Comparison of ENCODE assay signal across 8 cellular contexts in the genomic region with DNA sequence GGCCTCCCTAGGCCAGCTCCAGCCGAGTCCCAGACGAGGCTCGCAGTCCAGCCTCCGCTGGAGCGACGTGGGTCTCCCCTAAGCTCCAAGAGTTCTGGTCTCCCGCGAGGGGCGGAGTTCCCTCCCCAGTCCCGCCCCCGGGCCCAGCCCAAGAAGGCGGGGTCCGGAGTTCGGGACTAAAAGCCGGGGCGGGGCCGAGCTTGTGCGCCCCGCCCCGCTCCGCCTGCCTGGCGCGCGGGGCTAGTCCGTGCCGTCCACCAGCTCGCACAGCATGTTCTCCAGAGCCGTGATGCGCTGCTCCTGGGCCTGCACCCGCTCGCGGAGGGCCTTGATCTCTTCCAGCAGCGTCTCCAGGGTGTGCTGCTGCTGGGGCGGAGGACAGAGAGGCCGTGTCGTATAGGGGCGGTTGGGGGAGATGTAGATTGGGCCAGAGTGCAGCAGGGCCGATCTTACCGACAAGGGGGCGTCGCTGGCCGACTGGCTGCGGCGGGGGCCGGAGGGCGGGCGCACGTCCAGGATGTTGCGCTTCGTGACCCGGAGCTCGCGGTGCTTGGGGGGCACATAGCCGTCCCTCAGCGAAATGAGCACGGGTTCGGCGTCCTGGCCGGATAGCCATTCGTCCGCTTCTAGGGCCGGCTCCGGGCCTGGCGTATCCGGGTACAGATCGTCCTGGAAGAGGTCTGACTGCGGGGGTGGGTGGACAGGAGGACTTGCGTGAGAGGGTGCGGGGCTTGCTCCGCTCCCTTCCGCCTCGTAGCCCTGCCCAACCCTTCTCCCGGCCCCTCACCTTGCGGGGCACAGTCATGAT. TPM values are rescaled to one million over a fixed set of nuclear protein-coding genes. Genes with fewer than 3 reads are reported as not detected.
DNase-seq lines count a peak whose midpoint lies in the region; ATAC-seq, FAIRE-seq and TF ChIP-seq lines count a peak whose summit lies in the region.

No MANE protein-coding gene starts in this region.

- no peaks in the 10 kb centered on the region for H3K9me3 Mint-ChIP-seq in neural crest cell
- no peaks in the 10 kb centered on the region for H3K9me3 Mint-ChIP-seq in stimulated activated naive CD8-positive, alpha-beta T cell treated with anti-CD3 and anti-CD28 coated beads, Interleukin-15, amount 100 ng/mL, for 72 hours

- peaks cover 65% of the 10 kb centered on the region for H3K27me3 Mint-ChIP-seq in neural crest cell (ENCODE audit: low read depth)
- H3K27me3 Mint-ChIP-seq in stimulated activated naive CD8-positive, alpha-beta T cell treated with anti-CD3 and anti-CD28 coated beads, Interleukin-15, amount 100 ng/mL, for 72 hours, result peaks cover 5% of the 10 kb centered on the region

- peak overlapping the region; percentile 87 for H3K4me3 Mint-ChIP-seq in neural crest cell
- peak overlapping the region; percentile 85 to 93 for H3K4me3 Mint-ChIP-seq in stimulated activated naive CD8-positive, alpha-beta T cell treated with anti-CD3 and anti-CD28 coated beads, Interleukin-15, amount 100 ng/mL, for 72 hours

- H3K27ac Mint-ChIP-seq in neural crest cell (ENCODE audit: unreplicated experiment), result no peak overlapping the region
- peak overlapping the region; percentile 12 to 36 for H3K27ac Mint-ChIP-seq in stimulated activated naive CD8-positive, alpha-beta T cell treated with anti-CD3 and anti-CD28 coated beads, Interleukin-15, amount 100 ng/mL, for 72 hours

- TF ChIP-seq POLR2A in GM12891 (IDR thresholded peaks at IDR 0.05; ENCODE audit: low read depth, low read length), result no peak

- peaks cover 4% of the 10 kb centered on the region for H3K36me3 Mint-ChIP-seq in neural crest cell (ENCODE audit: low read depth)

- H3K4me3 ChIP-seq in foreskin fibroblast (ENCODE audit: low read depth in 1 of 2, low read length in 2 of 2), result peak overlapping the region; percentile 24 to 48

- peaks cover 28% of the 10 kb centered on the region for H3K4me1 Mint-ChIP-seq in neural crest cell
- H3K4me1 Mint-ChIP-seq in stimulated activated naive CD8-positive, alpha-beta T cell treated with anti-CD3 and anti-CD28 coated beads, Interleukin-15, amount 100 ng/mL, for 72 hours, result peaks cover 61% of the 10 kb centered on the region

- no peak for TF ChIP-seq CTCF in foreskin fibroblast (IDR thresholded peaks at IDR 0.05; ENCODE audit: low read depth, low read length)
- no peak for TF ChIP-seq CTCF in neural crest cell (conservative IDR thresholded peaks at IDR 0.05)

- peak; percentile 45 for ATAC-seq in HG03159 (IDR thresholded peaks at IDR 0.05; ENCODE audit: unreplicated experiment)
- ATAC-seq in stimulated activated naive CD8-positive, alpha-beta T cell treated with anti-CD3 and anti-CD28 coated beads, Interleukin-15, amount 100 ng/mL, for 72 hours, result peak; percentile 63

- DNase-seq in GM12891 (ENCODE audit: insufficient read length, low spot score) (peak; percentile 90), RPMI7951 (ENCODE audit: low read depth) (peak; percentile 41), foreskin fibroblast (peak; percentile 80 to 92), neural crest cell (ENCODE audit: low read depth, low spot score) (peak; percentile 69), KG1 (lab: John Stamatoyannopoulos, UW) (no peak)
- DNase-seq in activated naive CD4-positive, alpha-beta T cell treated with Interleukin-2 at 50 U/mL for 16 hours, result peak; percentile 88
- peak; percentile 81 to 83 for DNase-seq in stimulated activated naive CD8-positive, alpha-beta T cell treated with anti-CD3 and anti-CD28 coated beads, Interleukin-15, amount 100 ng/mL, for 72 hours

- FAIRE-seq in GM12891 (lab: Jason Lieb, UNC), result peak; percentile 90

TF ChIP-seq in GM12891, 5 proteins besides CTCF, POLR2A, EP300 and RAD21:
- TF ChIP-seq POU2F2 (IDR thresholded peaks at IDR 0.05; ENCODE audit: low read depth, low read length) (no peak), PAX5 (IDR thresholded peaks at IDR 0.05; ENCODE audit: insufficient read depth, low read length, severe bottlenecking) (no peak), POLR2AphosphoS5 (IDR thresholded peaks at IDR 0.05; ENCODE audit: low read depth, low read length) (no peak), TAF1 (IDR thresholded peaks at IDR 0.05; ENCODE audit: low read depth, low read length) (no peak), SPI1 (IDR thresholded peaks at IDR 0.05; ENCODE audit: low read depth, low read length) (no peak)

RNA-seq across cellular contexts. Expression of a gene that starts 7.0 kb away (rescaled TPM):
- 1.5 TPM for polyA plus RNA-seq in GM12891 (2012; ENCODE audit: low read depth, missing spikeins)
- total RNA-seq in RPMI7951 (2014; rRNA removed; shearing (Covaris generic)), result 9.9 and 10.1 TPM in 2 replicates
- 2.7 and 3.1 TPM in 2 replicates for total RNA-seq in neural crest cell

RNA-seq across cellular contexts. Expression of a gene that starts 22.8 kb away (rescaled TPM):
- 1.4 TPM for polyA plus RNA-seq in GM12891 (2012; ENCODE audit: low read depth, missing spikeins)
- total RNA-seq in RPMI7951 (2014; rRNA removed; shearing (Covaris generic)), result 0.78 and 1.2 TPM in 2 replicates
- total RNA-seq in neural crest cell, result 65.0 and 70.0 TPM in 2 replicates

RNA-seq across cellular contexts. Expression of a gene that starts 26.2 kb away (rescaled TPM):
- polyA plus RNA-seq in GM12891 (2012; ENCODE audit: low read depth, missing spikeins), result 13.2 TPM
- 12.0 and 15.8 TPM in 2 replicates for total RNA-seq in RPMI7951 (2014; rRNA removed; shearing (Covaris generic))
- total RNA-seq in neural crest cell, result 89.3 and 96.5 TPM in 2 replicates

RNA-seq across cellular contexts. Expression of a gene that starts 47.2 kb away (rescaled TPM):
- 12.4 TPM for polyA plus RNA-seq in GM12891 (2012; ENCODE audit: low read depth, missing spikeins)
- total RNA-seq in RPMI7951 (2014; rRNA removed; shearing (Covaris generic)), result 29.3 and 42.1 TPM in 2 replicates
- total RNA-seq in neural crest cell, result 34.3 and 35.0 TPM in 2 replicates

RNA-seq across cellular contexts. Expression of a gene that starts 48.9 kb away (rescaled TPM):
- 1.9 TPM for polyA plus RNA-seq in GM12891 (2012; ENCODE audit: low read depth, missing spikeins)
- total RNA-seq in RPMI7951 (2014; rRNA removed; shearing (Covaris generic)), result 4.3 and 4.6 TPM in 2 replicates
- total RNA-seq in neural crest cell, result 3.7 and 4.2 TPM in 2 replicates

Comparison
In these comparisons a context has a peak if more than half of its experiments do, and no peak if none do; other contexts are left out.
1. RNA of a gene that starts 22.8 kb away (total RNA-seq): 65.0 to 70.0 TPM in neural crest cell; 0.78 to 1.2 TPM in RPMI7951; every median in the first group is over 10 times any median in the second.